Comparison of ENCODE assay signal across 9 cellular contexts in genomic region chr4:139560396-139561084, GRCh38. TPM values are rescaled to one million over a fixed set of nuclear protein-coding genes. Genes with fewer than 3 reads are reported as not detected.
A peak's percentile ranks its signal among the peaks of the same experiment; 100 is the strongest.
DNase-seq lines count a peak whose midpoint lies in the region; ATAC-seq and TF ChIP-seq lines count a peak whose summit lies in the region.
"Had no signal": no experiment of that assay in that cellular context is flagged by ENCODE, and none has a peak within 500 bp of the region (broad histone marks: within the 10 kb centered on the region; RNA-seq: fewer than 3 reads in every experiment).

No MANE protein-coding gene starts in this region.

- intact Hi-C loops in activated CD4-positive, alpha-beta T cell treated with anti-CD3 and anti-CD28 coated beads for 36 hours (cut with DNase I, micrococcal nuclease), result no loop called here

- H3K4me1 Mint-ChIP-seq in activated CD4-positive, alpha-beta T cell treated with anti-CD3 and anti-CD28 coated beads for 36 hours, result peaks cover 37% of the 10 kb centered on the region
- H3K4me1 Mint-ChIP-seq in stimulated activated memory B cell treated with anti-CD40 and anti-IgM and Interleukin-4, amounts not matched to agents 10 μg/mL and 1 μg/mL and 100 μg/mL, for 72 hours, result peaks cover 22% of the 10 kb centered on the region
- peaks cover 7% of the 10 kb centered on the region for H3K4me1 Mint-ChIP-seq in osteocyte (ENCODE audit: unreplicated experiment)

- ATAC-seq in activated CD4-positive, alpha-beta T cell treated with anti-CD3 and anti-CD28 coated beads for 36 hours, result no peak
- ATAC-seq in stimulated activated memory B cell treated with anti-CD40 and anti-IgM and Interleukin-4, amounts not matched to agents 10 μg/mL and 1 μg/mL and 100 μg/mL, for 72 hours, result peak; percentile 60
- ATAC-seq in HG03135 (IDR thresholded peaks at IDR 0.05; ENCODE audit: unreplicated experiment), result no peak

- H3K27ac Mint-ChIP-seq in activated CD4-positive, alpha-beta T cell treated with anti-CD3 and anti-CD28 coated beads for 36 hours, result peak overlapping the region; percentile 11
- peak overlapping the region; percentile 76 for H3K27ac Mint-ChIP-seq in stimulated activated memory B cell treated with anti-CD40 and anti-IgM and Interleukin-4, amounts not matched to agents 10 μg/mL and 1 μg/mL and 100 μg/mL, for 72 hours
- no peak overlapping the region for H3K27ac Mint-ChIP-seq in osteocyte (ENCODE audit: unreplicated experiment)

- no peaks in the 10 kb centered on the region for H3K36me3 Mint-ChIP-seq in activated CD4-positive, alpha-beta T cell treated with anti-CD3 and anti-CD28 coated beads for 36 hours (ENCODE audit: low read depth)
- H3K36me3 Mint-ChIP-seq in stimulated activated memory B cell treated with anti-CD40 and anti-IgM and Interleukin-4, amounts not matched to agents 10 μg/mL and 1 μg/mL and 100 μg/mL, for 72 hours, result no peaks in the 10 kb centered on the region
- H3K36me3 Mint-ChIP-seq in osteocyte (ENCODE audit: unreplicated experiment), result no peaks in the 10 kb centered on the region

- H3K27me3 Mint-ChIP-seq in activated CD4-positive, alpha-beta T cell treated with anti-CD3 and anti-CD28 coated beads for 36 hours, result no peaks in the 10 kb centered on the region
- H3K27me3 Mint-ChIP-seq in stimulated activated memory B cell treated with anti-CD40 and anti-IgM and Interleukin-4, amounts not matched to agents 10 μg/mL and 1 μg/mL and 100 μg/mL, for 72 hours, result no peaks in the 10 kb centered on the region
- H3K27me3 Mint-ChIP-seq in osteocyte (ENCODE audit: unreplicated experiment), result peaks cover 9% of the 10 kb centered on the region

- DNase-seq in activated CD4-positive, alpha-beta T cell treated with anti-CD3 and anti-CD28 coated beads for 36 hours, result no peak
- no peak for DNase-seq in activated CD4-positive, alpha-beta T cell treated with anti-CD3 and anti-CD28 coated beads, Interleukin-2, amount 50 U/mL, for 1 hour
- DNase-seq in OCI-M1 (lab: John Stamatoyannopoulos, UW), result peak; percentile 89
- DNase-seq in fibroblast of gingiva (ENCODE audit: low read depth), result peak; percentile 37
- no peak for DNase-seq in SW 1271 (lab: John Stamatoyannopoulos, UW)
- DNase-seq in osteocyte (ENCODE audit: extremely low spot score, unreplicated experiment), result no peak
- DNase-seq: NCI-H1092 had no signal

- no peaks in the 10 kb centered on the region for H3K9me3 Mint-ChIP-seq in activated CD4-positive, alpha-beta T cell treated with anti-CD3 and anti-CD28 coated beads for 36 hours (ENCODE audit: low read depth)
- H3K9me3 Mint-ChIP-seq in stimulated activated memory B cell treated with anti-CD40 and anti-IgM and Interleukin-4, amounts not matched to agents 10 μg/mL and 1 μg/mL and 100 μg/mL, for 72 hours, result no peaks in the 10 kb centered on the region
- no peaks in the 10 kb centered on the region for H3K9me3 Mint-ChIP-seq in osteocyte (ENCODE audit: unreplicated experiment)

- POLR2A ChIA-PET in activated CD4-positive, alpha-beta T cell treated with anti-CD3 and anti-CD28 coated beads for 36 hours (lab: Charles Lee), result no interaction called here

- CTCF ChIA-PET in activated CD4-positive, alpha-beta T cell treated with anti-CD3 and anti-CD28 coated beads for 36 hours (lab: Charles Lee), result no interaction called here

- TF ChIP-seq CTCF in osteocyte (IDR thresholded peaks at IDR 0.05), result no peak

- no peak overlapping the region for H3K4me3 Mint-ChIP-seq in activated CD4-positive, alpha-beta T cell treated with anti-CD3 and anti-CD28 coated beads for 36 hours
- H3K4me3 Mint-ChIP-seq in stimulated activated memory B cell treated with anti-CD40 and anti-IgM and Interleukin-4, amounts not matched to agents 10 μg/mL and 1 μg/mL and 100 μg/mL, for 72 hours, result peak overlapping the region; percentile 59
- H3K4me3 Mint-ChIP-seq in osteocyte (ENCODE audit: unreplicated experiment), result no peak overlapping the region

RNA-seq across cellular contexts. Expression of gene SETD7, which starts 4.5 kb away (rescaled TPM):
- 10 to 100 TPM; 12.4 to 12.5 TPM for total RNA-seq in activated CD4-positive, alpha-beta T cell treated with anti-CD3 and anti-CD28 coated beads for 36 hours
- total RNA-seq in osteocyte, result 44.2 and 47.7 TPM in 2 replicates

Comparison
In these comparisons a context has a peak if more than half of its experiments do, and no peak if none do; other contexts are left out.
1. DNase-seq: peak in OCI-M1 (single experiment) and fibroblast of gingiva (single experiment); none in activated CD4-positive, alpha-beta T cell treated with anti-CD3 and anti-CD28 coated beads for 36 hours (single experiment), activated CD4-positive, alpha-beta T cell treated with anti-CD3 and anti-CD28 coated beads, Interleukin-2, amount 50 U/mL, for 1 hour (single experiment), SW 1271 (0 of 2) and osteocyte (single experiment).